ENCODE assay signal across 9 cellular contexts in the genomic region with DNA sequence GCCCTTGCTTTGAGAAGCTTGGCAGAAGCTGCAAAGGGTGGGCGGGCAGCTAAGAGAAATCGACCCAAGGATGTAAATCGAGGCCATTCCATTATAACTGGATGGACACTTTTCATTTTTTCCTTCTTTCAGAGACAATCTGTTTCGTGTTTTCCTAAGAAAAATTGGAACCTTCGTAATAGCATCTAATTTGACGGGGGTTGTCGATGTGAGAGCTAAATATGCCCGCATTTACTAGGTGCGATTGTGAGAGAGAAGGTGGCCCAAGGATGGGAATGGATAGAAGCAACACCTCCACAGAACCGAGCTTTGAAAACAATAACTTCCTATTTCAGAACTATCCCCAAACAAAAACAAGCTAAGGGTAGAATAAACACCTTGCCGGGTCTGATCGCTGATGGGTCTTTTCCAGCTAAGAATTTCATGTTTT. TPM values are rescaled to one million over a fixed set of nuclear protein-coding genes. Genes with fewer than 3 reads are reported as not detected.
DNase-seq lines count a peak whose midpoint lies in the region; ATAC-seq and TF ChIP-seq lines count a peak whose summit lies in the region.
"Had no signal": no experiment of that assay in that cellular context is flagged by ENCODE, and none has a peak within 500 bp of the region (broad histone marks: within the 10 kb centered on the region; RNA-seq: fewer than 3 reads in every experiment).

No MANE protein-coding gene starts in this region.

- peak overlapping the region; percentile 79 for H3K9ac ChIP-seq in muscle layer of colon (ENCODE audit: low read length)

- H3K4me1 ChIP-seq in right atrium auricular region = peaks cover 0 to 10% of the 10 kb centered on the region in 2 donors
- H3K4me1 ChIP-seq in muscle layer of colon (ENCODE audit: insufficient read depth, low read length) = peaks cover 82% of the 10 kb centered on the region
- peaks cover 16% of the 10 kb centered on the region for H3K4me1 ChIP-seq in vagina
- peaks cover 17% of the 10 kb centered on the region for H3K4me1 ChIP-seq in HAP-1

- no peaks in the 10 kb centered on the region for H3K4me1 Mint-ChIP-seq in chondrocyte (ENCODE audit: low read depth)

- H3K27me3 ChIP-seq in right atrium auricular region (peaks cover 16 to 28% of the 10 kb centered on the region in 2 donors), muscle layer of colon (ENCODE audit: control insufficient read depth in 1 of 2, insufficient read depth in 2 of 2, low read length in 2 of 2) (no peaks in the 10 kb centered on the region), vagina (no peaks in the 10 kb centered on the region), HAP-1 (ENCODE audit: low read depth) (no peaks in the 10 kb centered on the region)

- H3K9me3 ChIP-seq in right atrium auricular region (no peaks in the 10 kb centered on the region), muscle layer of colon (ENCODE audit: low read length) (no peaks in the 10 kb centered on the region), vagina (no peaks in the 10 kb centered on the region), HAP-1 (no peaks in the 10 kb centered on the region)

- DNase-seq in right atrium auricular region (ENCODE audit: low spot score) (no peak), left ventricle myocardium superior (no peak), chondrocyte (ENCODE audit: low spot score) (no peak), vagina (ENCODE audit: extremely low spot score in 2 of 2) (no peak), HAP-1 (ENCODE audit: low spot score in 2 of 2) (no peak)

- H3K4me3 Mint-ChIP-seq in chondrocyte (ENCODE audit: unreplicated experiment) = peak overlapping the region; percentile 46

- TF ChIP-seq POLR2A in vagina (IDR thresholded peaks at IDR 0.05) = no peak

- ATAC-seq in left ventricle myocardium superior (no peak), GM19351 (IDR thresholded peaks at IDR 0.05; ENCODE audit: unreplicated experiment) (no peak), HG03457 (IDR thresholded peaks at IDR 0.05; ENCODE audit: unreplicated experiment) (no peak)

- H3K36me3 ChIP-seq in right atrium auricular region (no peaks in the 10 kb centered on the region), muscle layer of colon (ENCODE audit: insufficient read depth, low read length) (no peaks in the 10 kb centered on the region), vagina (no peaks in the 10 kb centered on the region), HAP-1 (replicated peaks) (peaks cover 14% of the 10 kb centered on the region; the same call in 1 of the 2 replicates)

- TF ChIP-seq CTCF in right atrium auricular region (IDR thresholded peaks at IDR 0.05) (no peak), chondrocyte (IDR thresholded peaks at IDR 0.05) (no peak), vagina (IDR thresholded peaks at IDR 0.05) (no peak)

- no peaks in the 10 kb centered on the region for H3K9me3 Mint-ChIP-seq in chondrocyte (ENCODE audit: low read depth)

- peaks cover 6% of the 10 kb centered on the region for H3K36me3 Mint-ChIP-seq in chondrocyte (ENCODE audit: low read depth)

- intact Hi-C loops in left ventricle myocardium superior (cut with micrococcal nuclease) = no loop called here
- intact Hi-C loops in vagina (cut with DNase I) = no loop called here

- H3K27ac ChIP-seq in right atrium auricular region (no peak overlapping the region), muscle layer of colon (ENCODE audit: low read depth, low read length) (peak overlapping the region; percentile 77), vagina (peak overlapping the region; percentile 65)

- H3K27me3 Mint-ChIP-seq in chondrocyte (ENCODE audit: low read depth) = peaks cover 85% of the 10 kb centered on the region

- no peak overlapping the region for H3K27ac Mint-ChIP-seq in chondrocyte (ENCODE audit: unreplicated experiment)

- in situ Hi-C loops in HAP-1 (cut with MboI; ENCODE audit: low sequenced_read_pairs) = no loop called here

- H3K4me3 ChIP-seq in right atrium auricular region (peak overlapping the region; percentile 39 to 58), muscle layer of colon (ENCODE audit: low read depth in 1 of 2, low read length in 2 of 2) (peak overlapping the region; percentile 69 to 75), vagina (peak overlapping the region; percentile 60 to 86), HAP-1 (no peak overlapping the region)

RNA-seq across cellular contexts. Expression of a gene that starts 0.8 kb away (rescaled TPM):
- total RNA-seq in right atrium auricular region (1 to 10 TPM in 1 of 2 donors, under 1 TPM in 1; 0.59 to 1.2 TPM), left ventricle myocardium superior (0.15 TPM), chondrocyte (0.30 TPM in 1 of 3 replicates, not detected in the others), vagina (0.98 TPM)

RNA-seq across cellular contexts. Expression of a gene that starts 12.1 kb away (rescaled TPM):
- total RNA-seq in right atrium auricular region (under 1 TPM; 0.24 to 0.96 TPM), left ventricle myocardium superior (not detected), chondrocyte (not detected in 3 replicates), vagina (6.1 TPM)
- total RNA-seq: T-helper 2 cell treated with Interferon-gamma antibody and Interleukin-4, amounts not matched to agents 100 ng/mL and 5 ng/mL, for 36 hours had no signal

RNA-seq across cellular contexts. Expression of a gene that starts 16.2 kb away (rescaled TPM):
- not detected for total RNA-seq in right atrium auricular region
- total RNA-seq in left ventricle myocardium superior = not detected
- not detected in 3 replicates for total RNA-seq in chondrocyte
- 1.7 TPM for total RNA-seq in vagina
- total RNA-seq: T-helper 2 cell treated with Interferon-gamma antibody and Interleukin-4, amounts not matched to agents 100 ng/mL and 5 ng/mL, for 36 hours had no signal

RNA-seq across cellular contexts. Expression of a gene that starts 21.0 kb away (rescaled TPM):
- total RNA-seq in right atrium auricular region (under 1 TPM; 0.28 to 0.30 TPM), left ventricle myocardium superior (0.72 TPM), chondrocyte (9.3 to 12.1 TPM in 2 of 3 replicates, not detected in the other), vagina (3.9 TPM)
- total RNA-seq: T-helper 2 cell treated with Interferon-gamma antibody and Interleukin-4, amounts not matched to agents 100 ng/mL and 5 ng/mL, for 36 hours had no signal

RNA-seq across cellular contexts. Expression of a gene that starts 25.1 kb away (rescaled TPM):
- not detected for total RNA-seq in right atrium auricular region
- not detected for total RNA-seq in left ventricle myocardium superior
- total RNA-seq in chondrocyte = not detected in 3 replicates
- 23.8 TPM for total RNA-seq in vagina
- total RNA-seq: T-helper 2 cell treated with Interferon-gamma antibody and Interleukin-4, amounts not matched to agents 100 ng/mL and 5 ng/mL, for 36 hours had no signal

Comparison
In these comparisons a context has a peak if more than half of its experiments do, and no peak if none do; other contexts are left out.
1. H3K27ac ChIP-seq: peak in muscle layer of colon (single experiment) and vagina (single experiment); none in right atrium auricular region (0 of 2).